Comparison of ENCODE assay signal across 13 cellular contexts in the genomic region with DNA sequence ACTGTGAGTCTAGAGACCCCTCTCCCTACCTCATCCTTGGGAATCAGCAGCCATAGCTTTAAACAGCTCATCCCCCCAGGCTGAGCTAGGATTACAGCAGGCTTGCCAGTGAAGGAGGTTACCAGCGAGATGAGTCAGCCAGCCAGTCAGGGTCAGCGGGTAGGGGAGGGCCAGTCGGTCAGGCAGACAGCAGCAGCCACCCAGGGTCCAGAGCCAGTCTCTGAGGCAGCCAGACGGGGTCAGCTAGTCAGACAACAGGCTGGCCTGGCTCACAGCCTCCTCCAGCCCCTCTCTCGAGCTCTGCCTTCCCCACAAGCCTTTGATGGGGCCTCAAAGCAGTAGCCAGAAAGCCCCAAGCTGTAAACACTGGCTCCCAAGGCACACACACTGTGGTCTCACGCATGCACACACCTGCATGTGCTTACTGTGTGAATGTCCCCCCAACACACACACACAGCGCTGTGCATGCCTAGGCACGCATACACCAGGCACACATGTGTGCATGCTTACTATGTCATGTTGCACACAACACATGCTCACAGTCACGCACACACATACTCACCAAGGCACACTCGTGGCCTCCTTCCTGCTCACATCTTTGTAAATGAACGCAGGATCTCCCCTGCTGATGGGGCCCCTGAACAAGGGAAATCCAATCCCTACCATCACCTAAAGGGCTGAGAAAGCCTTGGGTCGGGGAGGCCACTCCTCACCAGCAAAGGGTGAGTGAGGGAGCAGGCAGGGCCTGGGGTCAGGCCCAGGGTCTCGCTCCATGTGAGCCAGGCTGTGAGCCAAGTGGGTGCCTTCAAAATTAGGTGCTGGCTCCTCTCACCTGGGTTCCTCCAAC. TPM values are rescaled to one million over a fixed set of nuclear protein-coding genes. Genes with fewer than 3 reads are reported as not detected.
A peak's percentile ranks its signal among the peaks of the same experiment; 100 is the strongest.
DNase-seq lines count a peak whose midpoint lies in the region; ATAC-seq and TF ChIP-seq lines count a peak whose summit lies in the region.
"Had no signal": no experiment of that assay in that cellular context is flagged by ENCODE, and none has a peak within 500 bp of the region (broad histone marks: within the 10 kb centered on the region; RNA-seq: fewer than 3 reads in every experiment).

No MANE protein-coding gene starts in this region.

- H3K27me3 Mint-ChIP-seq in WTC11 (ENCODE audit: low read depth): no peaks in the 10 kb centered on the region

- peaks cover 29% of the 10 kb centered on the region for H3K4me1 Mint-ChIP-seq in WTC11
- H3K4me1 Mint-ChIP-seq: memory B cell had no signal

- H3K4me3 Mint-ChIP-seq in WTC11: no peak overlapping the region
- H3K4me3 Mint-ChIP-seq: CD4-positive, alpha-beta T cell; memory B cell had no signal

- peaks cover 4% of the 10 kb centered on the region for H3K9me3 Mint-ChIP-seq in WTC11
- H3K9me3 Mint-ChIP-seq: memory B cell had no signal

- no peak overlapping the region for H3K27ac Mint-ChIP-seq in WTC11
- H3K27ac Mint-ChIP-seq: CD4-positive, alpha-beta T cell; memory B cell had no signal

- ATAC-seq in WTC11: peak; percentile 12
- ATAC-seq: Right ventricle myocardium inferior had no signal

- POLR2A ChIA-PET in WTC11 (lab: Charles Lee): interaction anchor here (0.7 kb wide), 1 partner anchor 124 kb away, joined by 3 read pairs; no protein-coding TSS in a partner anchor

- H3K4me3 ChIP-seq in HFF-Myc (replicated peaks; ENCODE audit: low read depth, low read length): no peak overlapping the region
- H3K4me3 ChIP-seq: transverse colon had no signal

- no peak for TF ChIP-seq CTCF in HFF-Myc (IDR thresholded peaks at IDR 0.05; ENCODE audit: low read depth, low read length, missing control alignments)
- no peak for TF ChIP-seq CTCF in WTC11 (IDR thresholded peaks at IDR 0.05)

- peaks cover 4% of the 10 kb centered on the region for H3K36me3 Mint-ChIP-seq in WTC11

- CTCF ChIA-PET in WTC11 (lab: Charles Lee): interaction anchor here (1.0 to 2.0 kb wide), 3 partner anchors 8 to 113 kb away, joined by 3 to 13 read pairs (median 4); no protein-coding TSS in a partner anchor

- DNase-seq in AG08395 (ENCODE audit: low spot score): peak; percentile 88
- DNase-seq in HFF-Myc (ENCODE audit: extremely low read depth, low read depth): peak; percentile 43
- no peak for DNase-seq in WTC11 (ENCODE audit: low spot score)
- DNase-seq in iris pigment epithelial cell (ENCODE audit: low read depth): peak; percentile 85
- DNase-seq in SKM-1 treated with dmso at 0.1 percent for 144 hours (lab: John Stamatoyannopoulos, UW; ENCODE audit: unreplicated experiment): no peak
- DNase-seq in NCI-H1417 (lab: John Stamatoyannopoulos, UW): no peak
- no peak for DNase-seq in NCI-H774 (lab: John Stamatoyannopoulos, UW)
- DNase-seq in GDM1 (lab: John Stamatoyannopoulos, UW): no peak
- DNase-seq: activated CD8-positive, alpha-beta memory T cell treated with anti-CD3 and anti-CD28 coated beads, Interleukin-2, amount 50 U/mL, for 48 hours; CD4-positive, alpha-beta T cell; transverse colon had no signal

TF ChIP-seq in WTC11, 78 proteins besides CTCF, POLR2A, EP300 and RAD21:
- no peak for TF ChIP-seq TCF7 (CRISPR knock-in tag; IDR thresholded peaks at IDR 0.05; ENCODE audit: low read depth)
- TF ChIP-seq ESRRA (CRISPR knock-in tag; IDR thresholded peaks at IDR 0.05; ENCODE audit: borderline replicate concordance): no peak
- TF ChIP-seq, protein P1, sequence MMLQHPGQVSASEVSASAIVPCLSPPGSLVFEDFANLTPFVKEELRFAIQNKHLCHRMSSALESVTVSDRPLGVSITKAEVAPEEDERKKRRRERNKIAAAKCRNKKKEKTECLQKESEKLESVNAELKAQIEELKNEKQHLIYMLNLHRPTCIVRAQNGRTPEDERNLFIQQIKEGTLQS (CRISPR knock-in tag; conservative IDR thresholded peaks at IDR 0.05): no peak
- no peak for TF ChIP-seq JUN (CRISPR knock-in tag; IDR thresholded peaks at IDR 0.05)
- no peak for TF ChIP-seq MYBL2 (CRISPR knock-in tag; IDR thresholded peaks at IDR 0.05)
- no peak for TF ChIP-seq CREB1 (CRISPR knock-in tag; IDR thresholded peaks at IDR 0.05)

RNA-seq across cellular contexts. Expression of a gene that starts 28.2 kb away (rescaled TPM):
- total RNA-seq in WTC11 (2021): 0.92 to 3.0 TPM (median 1.3 TPM) in 3 replicates
- total RNA-seq: CD4-positive, alpha-beta T cell; Right ventricle myocardium inferior had no signal

Comparison
In these comparisons a context has a peak if more than half of its experiments do, and no peak if none do; other contexts are left out.
1. DNase-seq: peak in AG08395 (single experiment), HFF-Myc (single experiment) and iris pigment epithelial cell (single experiment); none in WTC11 (single experiment), SKM-1 treated with dmso at 0.1 percent for 144 hours (single experiment), NCI-H1417 (0 of 3), NCI-H774 (single experiment) and GDM1 (single experiment).